ENCODE assay signal across 1 cellular context in the genomic region with DNA sequence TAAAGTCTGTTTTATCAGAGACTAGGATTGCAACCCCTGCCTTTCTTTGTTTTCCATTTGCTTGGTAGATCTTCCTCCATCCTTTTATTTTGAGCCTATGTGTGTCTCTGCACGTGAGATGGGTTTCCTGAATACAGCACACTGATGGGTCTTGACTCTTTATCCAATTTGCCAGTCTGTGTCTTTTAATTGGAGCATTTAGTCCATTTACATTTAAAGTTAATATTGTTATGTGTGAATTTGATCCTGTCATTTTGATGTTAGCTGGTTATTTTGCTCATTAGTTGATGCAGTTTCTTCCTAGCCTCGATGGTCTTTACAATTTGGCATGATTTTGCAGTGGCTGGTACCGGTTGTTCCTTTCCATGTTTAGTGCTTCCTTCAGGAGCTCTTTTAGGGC.
DNase-seq lines count a peak whose midpoint lies in the region; ATAC-seq, FAIRE-seq and TF ChIP-seq lines count a peak whose summit lies in the region.
"Not testable (repeated sequence)": the region's sequence is repeated elsewhere in the genome, so short reads cannot be mapped to it uniquely, and the experiment has no call there.

No MANE protein-coding gene starts in this region.

- not testable (repeated sequence) for TF ChIP-seq RAD21 in K562 (CRISPR knock-in tag; conservative IDR thresholded peaks at IDR 0.05 in 1 of 2, IDR thresholded peaks at IDR 0.05 in 1 of 2)

- not testable (repeated sequence) for H2AFZ ChIP-seq in K562 (ENCODE audit: low read depth, low read length)

- not testable (repeated sequence) for H3K9me3 ChIP-seq in K562 (replicated peaks; ENCODE audit: control insufficient read depth, insufficient read depth, low read depth, low read length)

- H3K27me3 ChIP-seq in K562 (ENCODE audit: control insufficient read depth in 2 of 2, insufficient read depth in 2 of 2, low read length in 2 of 2), result not testable (repeated sequence)

- H3K79me2 ChIP-seq in K562 (ENCODE audit: control insufficient read depth, insufficient read depth, low read length), result not testable (repeated sequence)

- not testable (repeated sequence) for BruUV-seq in K562 (replicated peaks; lab: Mats Ljungman, UMichigan)

- in situ Hi-C loops in K562 (cut with MboI), result not testable (repeated sequence)

- not testable (repeated sequence) for H3K27ac ChIP-seq in K562 (ENCODE audit: extremely low read depth, low read depth, low read length)

- ATAC-seq in K562, result not testable (repeated sequence)

- not testable (repeated sequence) for H3K9ac ChIP-seq in K562 (ENCODE audit: insufficient read depth in 1 of 2, low read depth in 2 of 2, low read length in 2 of 2)

- not testable (repeated sequence) for FAIRE-seq in K562 (lab: Jason Lieb, UNC)

- not testable (repeated sequence) for DNase-seq in K562 (ENCODE audit: extremely low read depth in 1 of 4, low spot score in 3 of 4)

- POLR2A ChIA-PET in K562 (lab: Yijun Ruan, JAX), result not testable (repeated sequence)

- H3K4me3 ChIP-seq in K562, result not testable (repeated sequence)

- CTCF ChIA-PET in K562 (lab: Yijun Ruan, JAX; ENCODE audit: low intra/inter-chr PET ratio), result not testable (repeated sequence)

- H3K4me2 ChIP-seq in K562 (ENCODE audit: insufficient read depth, low read length), result not testable (repeated sequence)

- not testable (repeated sequence) for H4K20me1 ChIP-seq in K562 (replicated peaks; ENCODE audit: control insufficient read depth, insufficient read depth, low read length)

- intact Hi-C loops in K562 (cut with micrococcal nuclease), result not testable (repeated sequence)

- TF ChIP-seq EP300 in K562 (IDR thresholded peaks at IDR 0.05; ENCODE audit: low read length), result not testable (repeated sequence)

- not testable (repeated sequence) for TF ChIP-seq CTCF in K562 (IDR thresholded peaks at IDR 0.05 in 2 of 3, conservative IDR thresholded peaks at IDR 0.05 in 1 of 3; ENCODE audit: insufficient read depth in 2 of 3, low read depth in 1 of 3, low read length in 3 of 3)

- WGBS in K562 (ENCODE audit: insufficient coverage, low coverage, missing lambda C conversion rate), result no CpG with 5 or more reads among the region's 3 CpGs

- not testable (repeated sequence) for H3K36me3 ChIP-seq in K562 (ENCODE audit: control insufficient read depth, insufficient read depth, low read length)

- not testable (repeated sequence) for H3K9me1 ChIP-seq in K562 (ENCODE audit: control insufficient read depth, insufficient read depth, low read length)

- peaks cover 0 to 13% of the 10 kb centered on the region in 2 experiments; a peak in 3 of 5 replicates for H3K4me1 ChIP-seq in K562 (replicated peaks in 1 of 2; ENCODE audit: control insufficient read depth in 2 of 2, insufficient read depth in 2 of 2, low read length in 2 of 2)

- not testable (repeated sequence) for TF ChIP-seq POLR2A in K562 (conservative IDR thresholded peaks at IDR 0.05)

TF ChIP-seq in K562, 482 proteins besides CTCF, POLR2A, EP300 and RAD21:
- peak; percentile 90 for TF ChIP-seq ZNF507 (tag; conservative IDR thresholded peaks at IDR 0.05)
